In the genomic region with DNA sequence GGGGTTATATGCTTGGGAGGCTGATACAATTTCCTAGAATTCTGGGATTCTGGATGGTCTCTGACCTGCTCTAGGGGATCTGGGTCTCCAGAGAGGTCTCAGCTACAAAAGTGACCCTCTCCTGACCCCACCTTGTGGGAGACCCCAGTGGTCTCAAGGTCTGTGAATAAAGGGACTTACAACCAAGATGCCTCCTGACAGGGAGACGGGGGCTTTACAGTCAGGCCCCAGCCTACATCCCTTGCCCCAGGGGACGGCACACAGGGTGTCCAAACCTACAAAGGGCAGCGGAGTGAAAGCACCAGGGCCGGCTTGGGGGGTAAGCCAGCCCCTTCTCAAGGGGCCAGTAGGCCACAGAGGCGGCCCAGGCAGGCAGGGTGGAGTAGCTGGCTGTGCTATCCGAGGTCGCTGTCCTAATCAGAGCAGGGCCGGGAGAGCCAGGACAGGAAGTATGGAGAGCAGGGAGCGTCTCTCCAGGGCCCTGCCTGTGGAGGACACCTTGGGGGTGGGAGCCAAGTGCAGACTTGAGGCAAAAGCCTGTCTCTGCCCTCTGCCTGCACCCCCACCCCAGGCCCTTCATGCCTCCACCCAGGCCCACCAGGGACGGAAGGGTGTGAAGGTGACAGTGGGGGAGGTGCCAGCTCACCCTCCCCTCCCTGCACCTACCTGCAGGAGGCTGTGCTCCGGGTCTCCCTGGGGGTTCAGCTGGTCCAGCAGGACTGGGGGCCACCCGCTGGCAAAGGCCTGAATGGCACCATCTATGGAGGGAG, we compare ENCODE assay signal across 17 cellular contexts. TPM values are rescaled to one million over a fixed set of nuclear protein-coding genes. Genes with fewer than 3 reads are reported as not detected.
DNase-seq lines count a peak whose midpoint lies in the region; ATAC-seq and TF ChIP-seq lines count a peak whose summit lies in the region.
"Had no signal": no experiment of that assay in that cellular context is flagged by ENCODE, and none has a peak within 500 bp of the region (broad histone marks: within the 10 kb centered on the region; RNA-seq: fewer than 3 reads in every experiment).

No MANE protein-coding gene starts in this region.

- POLR2A ChIA-PET in activated CD8-positive, alpha-beta T cell treated with anti-CD3 and anti-CD28 coated beads for 36 hours (lab: Charles Lee), result no interaction called here

- peaks cover 0 to 18% (median 0%) of the 10 kb centered on the region in 11 experiments; a peak in 5 of 22 replicates for H4K20me1 ChIP-seq in BLaER1 treated with 17β-estradiol and CSF1 and Interleukin-3, amounts not matched to agents 10 nM and 100 nM
- H4K20me1 ChIP-seq in GM23338 (replicated peaks; ENCODE audit: insufficient read depth), result no peaks in the 10 kb centered on the region

- ATAC-seq in GM23338 (peak; percentile 8), GM18868 (IDR thresholded peaks at IDR 0.05; ENCODE audit: unreplicated experiment) (no peak), GM21619 (IDR thresholded peaks at IDR 0.05; ENCODE audit: unreplicated experiment) (no peak)
- ATAC-seq in activated CD8-positive, alpha-beta T cell treated with anti-CD3 and anti-CD28 coated beads for 36 hours, result no peak
- ATAC-seq: gastroesophageal sphincter had no signal

- intact Hi-C loops in activated CD8-positive, alpha-beta T cell treated with anti-CD3 and anti-CD28 coated beads for 36 hours (cut with micrococcal nuclease), result no loop called here

- peak; percentile 16 to 36; a peak in 2 of 4 replicates for TF ChIP-seq CTCF in GM23338 (conservative IDR thresholded peaks at IDR 0.05; ENCODE audit: low read depth in 2 of 2)
- peak; percentile 20 for TF ChIP-seq CTCF in brain microvascular endothelial cell (IDR thresholded peaks at IDR 0.05; ENCODE audit: low read depth, low read length, missing control alignments)
- no peak for TF ChIP-seq CTCF in mesothelial cell of epicardium (IDR thresholded peaks at IDR 0.05; ENCODE audit: unreplicated experiment)
- TF ChIP-seq CTCF in activated CD8-positive, alpha-beta T cell treated with anti-CD3 and anti-CD28 coated beads for 36 hours (IDR thresholded peaks at IDR 0.05), result no peak

- in situ Hi-C loops in brain microvascular endothelial cell (cut with HindIII; ENCODE audit: low pct_ligation_motif_present, low sequenced_read_pairs), result no loop called here

- peak overlapping the region; percentile 52 for H3K4me3 Mint-ChIP-seq in GM23338
- peak overlapping the region; percentile 28 for H3K4me3 Mint-ChIP-seq in mesothelial cell of epicardium
- H3K4me3 Mint-ChIP-seq in activated CD8-positive, alpha-beta T cell treated with anti-CD3 and anti-CD28 coated beads for 36 hours, result no peak overlapping the region

- H3K27me3 ChIP-seq in BLaER1 treated with 17β-estradiol and CSF1 and Interleukin-3, amounts not matched to agents 10 nM and 100 nM, result peaks cover 40 to 50% (median 45%) of the 10 kb centered on the region in 11 experiments
- H3K27me3 ChIP-seq in GM23338 (ENCODE audit: insufficient read depth), result peaks cover 57% of the 10 kb centered on the region
- peaks cover 32% of the 10 kb centered on the region for H3K27me3 ChIP-seq in brain microvascular endothelial cell (replicated peaks)

- H3K27ac ChIP-seq in BLaER1 treated with 17β-estradiol and CSF1 and Interleukin-3, amounts not matched to agents 10 nM and 100 nM, result no peak overlapping the region
- H3K27ac ChIP-seq in GM23338 (ENCODE audit: low read depth) (no peak overlapping the region), brain microvascular endothelial cell (no peak overlapping the region)
- H3K27ac ChIP-seq: gastroesophageal sphincter, prostate gland had no signal

- DNase-seq in GM23338 (ENCODE audit: low spot score), result no peak
- DNase-seq in brain microvascular endothelial cell, result no peak
- DNase-seq in mesothelial cell of epicardium (ENCODE audit: low spot score in 2 of 2, unreplicated experiment in 2 of 2), result peak in 1 of 2 experiments; percentile 36
- no peak for DNase-seq in activated CD8-positive, alpha-beta T cell treated with anti-CD3 and anti-CD28 coated beads for 36 hours
- DNase-seq in NCI-H524 treated with DMSO at 0.1 percent for 48 hours (lab: John Stamatoyannopoulos, UW), result no peak
- DNase-seq: naive B cell, NCI-H1436 treated with DMSO at 0.1 percent for 48 hours, NCI-H2171 treated with DMSO at 0.1 percent for 48 hours, SW 1271 had no signal

- H3K79me2 ChIP-seq in GM23338 (replicated peaks; ENCODE audit: insufficient read depth), result no peaks in the 10 kb centered on the region

- no peaks in the 10 kb centered on the region for H3K9me2 ChIP-seq in GM23338 (ENCODE audit: insufficient read depth)

- peaks cover 4 to 33% (median 26%) of the 10 kb centered on the region in 10 experiments for H3K4me1 ChIP-seq in BLaER1 treated with 17β-estradiol and CSF1 and Interleukin-3, amounts not matched to agents 10 nM and 100 nM
- no peaks in the 10 kb centered on the region for H3K4me1 ChIP-seq in GM23338 (ENCODE audit: insufficient read depth)
- H3K4me1 ChIP-seq: prostate gland had no signal

- no peaks in the 10 kb centered on the region; a peak in 1 of 22 replicates for H3K9me3 ChIP-seq in BLaER1 treated with 17β-estradiol and CSF1 and Interleukin-3, amounts not matched to agents 10 nM and 100 nM (replicated peaks in 1 of 11)
- H3K9me3 ChIP-seq: gastroesophageal sphincter, prostate gland had no signal

- H3K9me3 Mint-ChIP-seq in GM23338 (no peaks in the 10 kb centered on the region; the same call in 1 of the 3 replicates), mesothelial cell of epicardium (no peaks in the 10 kb centered on the region)
- H3K9me3 Mint-ChIP-seq in activated CD8-positive, alpha-beta T cell treated with anti-CD3 and anti-CD28 coated beads for 36 hours, result no peaks in the 10 kb centered on the region

- peaks cover 9% of the 10 kb centered on the region; the same call in 2 of the 3 replicates for H3K4me1 Mint-ChIP-seq in GM23338
- H3K4me1 Mint-ChIP-seq in mesothelial cell of epicardium, result peaks cover 9% of the 10 kb centered on the region
- H3K4me1 Mint-ChIP-seq in activated CD8-positive, alpha-beta T cell treated with anti-CD3 and anti-CD28 coated beads for 36 hours (ENCODE audit: low read depth), result peaks cover 8% of the 10 kb centered on the region

- no peak overlapping the region for H2AFZ ChIP-seq in GM23338

- no peaks in the 10 kb centered on the region for H3F3A ChIP-seq in GM23338 (replicated peaks; ENCODE audit: low read depth)

- H3K36me3 Mint-ChIP-seq in GM23338 (ENCODE audit: low read depth) (no peaks in the 10 kb centered on the region), mesothelial cell of epicardium (peaks cover 1% of the 10 kb centered on the region)
- no peaks in the 10 kb centered on the region for H3K36me3 Mint-ChIP-seq in activated CD8-positive, alpha-beta T cell treated with anti-CD3 and anti-CD28 coated beads for 36 hours (ENCODE audit: low read depth)
- H3K36me3 Mint-ChIP-seq: naive B cell had no signal

- H3K27ac Mint-ChIP-seq in GM23338, result no peak overlapping the region
- H3K27ac Mint-ChIP-seq in mesothelial cell of epicardium, result no peak overlapping the region
- no peak overlapping the region for H3K27ac Mint-ChIP-seq in activated CD8-positive, alpha-beta T cell treated with anti-CD3 and anti-CD28 coated beads for 36 hours

- H3K9ac ChIP-seq in BLaER1 treated with 17β-estradiol and CSF1 and Interleukin-3, amounts not matched to agents 10 nM and 100 nM, result no peak overlapping the region

- no peak overlapping the region for H3K4me3 ChIP-seq in BLaER1 treated with 17β-estradiol and CSF1 and Interleukin-3, amounts not matched to agents 10 nM and 100 nM
- H3K4me3 ChIP-seq in GM23338 (peak overlapping the region; percentile 51), brain microvascular endothelial cell (ENCODE audit: low read depth, low read length) (no peak overlapping the region)
- H3K4me3 ChIP-seq: smooth muscle cell had no signal

- H3K27me3 Mint-ChIP-seq in GM23338 (ENCODE audit: insufficient read depth, low read depth, poor library complexity), result peaks cover 47% of the 10 kb centered on the region
- peaks cover 48% of the 10 kb centered on the region for H3K27me3 Mint-ChIP-seq in mesothelial cell of epicardium (ENCODE audit: low read depth)
- H3K27me3 Mint-ChIP-seq in activated CD8-positive, alpha-beta T cell treated with anti-CD3 and anti-CD28 coated beads for 36 hours, result peaks cover 40% of the 10 kb centered on the region

- CTCF ChIA-PET in activated CD8-positive, alpha-beta T cell treated with anti-CD3 and anti-CD28 coated beads for 36 hours (lab: Charles Lee), result interaction anchor here (0.8 to 1.5 kb wide), 3 partner anchors 9 to 195 kb away, joined by 3 to 5 read pairs (median 3); no protein-coding TSS in a partner anchor

- H3K36me3 ChIP-seq in BLaER1 treated with 17β-estradiol and CSF1 and Interleukin-3, amounts not matched to agents 10 nM and 100 nM, result no peaks in the 10 kb centered on the region; a peak in 1 of 22 replicates
- no peaks in the 10 kb centered on the region for H3K36me3 ChIP-seq in GM23338 (ENCODE audit: insufficient read depth)
- no peaks in the 10 kb centered on the region for H3K36me3 ChIP-seq in brain microvascular endothelial cell (replicated peaks)
- H3K36me3 ChIP-seq: gastroesophageal sphincter, prostate gland had no signal

- peak overlapping the region in 8 of 11 experiments; percentile 1 to 67 (median 38); a peak in 14 of 22 replicates for H3K4me2 ChIP-seq in BLaER1 treated with 17β-estradiol and CSF1 and Interleukin-3, amounts not matched to agents 10 nM and 100 nM
- H3K4me2 ChIP-seq in GM23338, result peak overlapping the region; percentile 79; the same call in 1 of the 2 replicates
- H3K4me2 ChIP-seq: smooth muscle cell had no signal

TF ChIP-seq in GM23338, 12 proteins besides CTCF, POLR2A, EP300 and RAD21:
- TF ChIP-seq ZNF331 (CRISPR knock-in tag; IDR thresholded peaks at IDR 0.05; ENCODE audit: low read depth) (no peak), EZH2phosphoT487 (IDR thresholded peaks at IDR 0.05; ENCODE audit: unreplicated experiment) (no peak), EZH2 (IDR thresholded peaks at IDR 0.05; ENCODE audit: low read depth, unreplicated experiment) (no peak), ZNF114 (CRISPR knock-in tag; IDR thresholded peaks at IDR 0.05) (no peak)

RNA-seq across cellular contexts. Expression of gene GFRA4, which starts 3.5 kb away (rescaled TPM):
- not detected in 2 replicates for total RNA-seq in GM23338 (2014; rRNA removed; shearing (Covaris generic))
- polyA plus RNA-seq in GM23338 (2016; fragmentation: Nextera tagmentation; extraction: Ambion mirVana), result 0.30 TPM in 1 of 2 replicates, not detected in the other
- total RNA-seq in mesothelial cell of epicardium, result not detected in 3 replicates
- total RNA-seq in activated CD8-positive, alpha-beta T cell treated with anti-CD3 and anti-CD28 coated beads for 36 hours, result not detected
- total RNA-seq: gastroesophageal sphincter, liver, prostate gland, RPMI7951, smooth muscle cell had no signal
- polyA plus RNA-seq: liver, smooth muscle cell had no signal

RNA-seq across cellular contexts. Expression of gene ADAM33, which starts 22.1 kb away (rescaled TPM):
- 4.0 and 6.0 TPM in 2 replicates for total RNA-seq in GM23338 (2014; rRNA removed; shearing (Covaris generic))
- 2.4 and 2.8 TPM in 2 replicates for polyA plus RNA-seq in GM23338 (2016; fragmentation: Nextera tagmentation; extraction: Ambion mirVana)
- 83.0 to 91.1 TPM (median 87.4 TPM) in 3 replicates for total RNA-seq in mesothelial cell of epicardium
- total RNA-seq in activated CD8-positive, alpha-beta T cell treated with anti-CD3 and anti-CD28 coated beads for 36 hours, result not detected

RNA-seq across cellular contexts. Expression of gene SIGLEC1, which starts 52.7 kb away (rescaled TPM):
- not detected in 2 replicates for total RNA-seq in GM23338 (2014; rRNA removed; shearing (Covaris generic))
- polyA plus RNA-seq in GM23338 (2016; fragmentation: Nextera tagmentation; extraction: Ambion mirVana), result not detected in 2 replicates
- 0.04 TPM in 1 of 3 replicates, not detected in the others for total RNA-seq in mesothelial cell of epicardium
- total RNA-seq in activated CD8-positive, alpha-beta T cell treated with anti-CD3 and anti-CD28 coated beads for 36 hours, result not detected
- total RNA-seq: RPMI7951, smooth muscle cell had no signal
- polyA plus RNA-seq: smooth muscle cell had no signal

Comparison
In these comparisons a context has a peak if more than half of its experiments do, and no peak if none do; other contexts are left out.
1. CTCF ChIP-seq: peak in GM23338 (2 of 2) and brain microvascular endothelial cell (single experiment); none in mesothelial cell of epicardium (single experiment) and activated CD8-positive, alpha-beta T cell treated with anti-CD3 and anti-CD28 coated beads for 36 hours (single experiment).
2. RNA of gene ADAM33, which starts 22.1 kb away (total RNA-seq): 83.0 to 91.1 TPM in mesothelial cell of epicardium; 4.0 to 6.0 TPM in GM23338 and not detected in activated CD8-positive, alpha-beta T cell treated with anti-CD3 and anti-CD28 coated beads for 36 hours; every median in the first group is over 10 times any median in the second.